8 cellular contexts compared by ENCODE assay signal in the genomic region with DNA sequence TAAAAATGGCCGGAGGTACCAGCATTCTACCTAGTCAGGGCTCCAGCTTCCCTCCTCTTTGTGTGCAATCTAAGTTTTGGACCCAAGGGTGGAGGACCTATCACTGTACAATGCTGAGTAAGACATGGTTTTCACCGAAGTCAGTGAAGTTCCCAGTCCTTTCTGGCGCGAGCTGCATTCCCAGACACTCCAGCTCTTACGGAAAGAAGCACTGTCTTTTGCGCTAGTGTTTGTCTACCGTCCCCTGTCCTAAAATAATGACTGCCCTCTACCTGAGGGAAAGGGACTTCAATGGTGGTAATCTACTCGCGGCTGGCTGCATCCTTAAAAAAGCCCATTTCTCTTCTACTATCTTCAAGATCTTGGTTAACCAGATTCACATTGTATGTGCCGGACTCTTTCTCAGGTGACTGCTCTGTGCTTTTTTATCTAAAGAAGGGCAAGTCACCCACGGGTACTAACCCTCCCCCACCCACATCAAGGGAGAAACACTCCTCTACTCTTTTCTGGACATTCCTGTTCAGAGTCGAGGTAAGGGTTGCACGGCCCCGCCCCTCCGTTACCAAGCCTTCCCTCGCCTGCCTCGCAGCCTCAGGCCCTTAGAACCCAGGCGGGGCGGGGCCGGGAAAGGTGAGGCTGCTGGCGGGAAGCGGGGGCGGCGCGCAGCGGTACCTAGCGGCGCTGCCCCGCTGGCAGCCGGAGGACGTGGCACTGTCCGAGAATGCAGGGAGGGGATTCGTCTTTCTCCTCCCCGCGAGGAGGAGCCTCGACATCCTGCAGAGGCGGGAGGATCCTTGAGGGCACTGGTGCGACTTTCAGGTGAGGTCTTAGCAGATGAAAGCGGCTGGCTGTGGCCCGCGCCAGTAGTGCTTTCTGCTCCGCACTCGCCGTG.
DNase-seq lines count a peak whose midpoint lies in the region; ATAC-seq and TF ChIP-seq lines count a peak whose summit lies in the region.
"Not testable (repeated sequence)": the region's sequence is repeated elsewhere in the genome, so short reads cannot be mapped to it uniquely, and the experiment has no call there.

No MANE protein-coding gene starts in this region.

- H3K4me3 ChIP-seq in AG09309 (ENCODE audit: control insufficient read depth, low read depth, low read length) (peak overlapping the region; percentile 51), colonic mucosa (peak overlapping the region; percentile 40)

- H3K27me3 ChIP-seq in colonic mucosa, result not testable (repeated sequence)

- intact Hi-C loops in activated CD4-positive, alpha-beta T cell treated with anti-CD3 and anti-CD28 coated beads, Interleukin-2, amount 10 ng/mL, durations not matched to agents 24 days and 14 days (cut with micrococcal nuclease); colonic mucosa (cut with DNase I): not testable (repeated sequence)

- H3K27ac ChIP-seq in colonic mucosa, result peak overlapping the region; percentile 61

- not testable (repeated sequence) for TF ChIP-seq CTCF in AG09309 (IDR thresholded peaks at IDR 0.05; ENCODE audit: control insufficient read depth, insufficient read depth, low read depth, low read length, missing control alignments); colonic mucosa (IDR thresholded peaks at IDR 0.05)

- H3K27me3 Mint-ChIP-seq in activated CD4-positive, alpha-beta T cell treated with anti-CD3 and anti-CD28 coated beads, Interleukin-2, amount 10 ng/mL, durations not matched to agents 24 days and 14 days, result not testable (repeated sequence)

- DNase-seq in AG09309 (ENCODE audit: low read depth), result peak; percentile 32
- peak; percentile 35 to 71 for DNase-seq in NCI-H524 (lab: John Stamatoyannopoulos, UW)
- peak; percentile 93 for DNase-seq in activated CD4-positive, alpha-beta T cell treated with anti-CD3 and anti-CD28 coated beads, Interleukin-2, amount 10 ng/mL, durations not matched to agents 24 days and 14 days
- peak; percentile 81 for DNase-seq in colonic mucosa
- peak; percentile 84 for DNase-seq in left lobe of liver (ENCODE audit: low spot score)
- peak; percentile 80 for DNase-seq in stimulated activated CD4-positive, alpha-beta T cell treated with anti-CD3 and anti-CD28 coated beads, Interleukin-15, amount 100 ng/mL, for 24 hours

- ATAC-seq in GM19397 (IDR thresholded peaks at IDR 0.05; ENCODE audit: unreplicated experiment) (peak; percentile 68), HG03442 (IDR thresholded peaks at IDR 0.05; ENCODE audit: unreplicated experiment) (peak; percentile 58), left lobe of liver (peak; percentile 81)

- H3K9ac ChIP-seq in colonic mucosa (ENCODE audit: low read depth in 2 of 2, low read length in 2 of 2), result peak overlapping the region in 1 of 2 donors; percentile 46

- H3K4me1 Mint-ChIP-seq in activated CD4-positive, alpha-beta T cell treated with anti-CD3 and anti-CD28 coated beads, Interleukin-2, amount 10 ng/mL, durations not matched to agents 24 days and 14 days, result peaks cover 11% of the 10 kb centered on the region

- H3K9me3 ChIP-seq in colonic mucosa, result not testable (repeated sequence)

- not testable (repeated sequence) for H3K4me1 ChIP-seq in colonic mucosa

- H3K36me3 Mint-ChIP-seq in activated CD4-positive, alpha-beta T cell treated with anti-CD3 and anti-CD28 coated beads, Interleukin-2, amount 10 ng/mL, durations not matched to agents 24 days and 14 days (ENCODE audit: low read depth), result not testable (repeated sequence)

- not testable (repeated sequence) for H3K9me3 Mint-ChIP-seq in activated CD4-positive, alpha-beta T cell treated with anti-CD3 and anti-CD28 coated beads, Interleukin-2, amount 10 ng/mL, durations not matched to agents 24 days and 14 days

- H3K36me3 ChIP-seq in colonic mucosa, result not testable (repeated sequence)

- peak overlapping the region; percentile 89 for H3K4me3 Mint-ChIP-seq in activated CD4-positive, alpha-beta T cell treated with anti-CD3 and anti-CD28 coated beads, Interleukin-2, amount 10 ng/mL, durations not matched to agents 24 days and 14 days

- peak overlapping the region; percentile 88 for H3K27ac Mint-ChIP-seq in activated CD4-positive, alpha-beta T cell treated with anti-CD3 and anti-CD28 coated beads, Interleukin-2, amount 10 ng/mL, durations not matched to agents 24 days and 14 days

Comparison
In these comparisons a context has a peak if more than half of its experiments do, and no peak if none do; other contexts are left out.
1. Peak in every context shown above with its lines: DNase-seq, ATAC-seq, H3K4me3 ChIP-seq and H3K27ac ChIP-seq.
2. DNase-seq: peak in every context shown above with its lines; median percentile 93 in activated CD4-positive, alpha-beta T cell treated with anti-CD3 and anti-CD28 coated beads, Interleukin-2, amount 10 ng/mL, durations not matched to agents 24 days and 14 days; 84 in left lobe of liver; 81 in colonic mucosa; 80 in stimulated activated CD4-positive, alpha-beta T cell treated with anti-CD3 and anti-CD28 coated beads, Interleukin-15, amount 100 ng/mL, for 24 hours; 53 in NCI-H524; 32 in AG09309.